Comparison of ENCODE assay signal across 9 cellular contexts in genomic region chr22:41998361-41999261, GRCh38. TPM values are rescaled to one million over a fixed set of nuclear protein-coding genes. Genes with fewer than 3 reads are reported as not detected.
DNase-seq lines count a peak whose midpoint lies in the region; ATAC-seq, FAIRE-seq and TF ChIP-seq lines count a peak whose summit lies in the region.
"Had no signal": no experiment of that assay in that cellular context is flagged by ENCODE, and none has a peak within 500 bp of the region (broad histone marks: within the 10 kb centered on the region; RNA-seq: fewer than 3 reads in every experiment).

WBP2NL (plus strand) TSS chr22:41998788; CDS start chr22:41998819, 31 bp downstream.

- H3K27me3 ChIP-seq in endothelial cell of umbilical vein (ENCODE audit: control insufficient read depth in 2 of 2, insufficient read depth in 2 of 2, low read length in 2 of 2): peaks cover 0 to 9% of the 10 kb centered on the region in 2 experiments

- no peaks in the 10 kb centered on the region for H4K20me1 ChIP-seq in endothelial cell of umbilical vein (replicated peaks; ENCODE audit: control insufficient read depth, extremely low read depth, insufficient read depth, low read length)

- peak within 1 kb of the TSS; percentile 94 to 99 (median 96) for H3K27ac Mint-ChIP-seq in naive B cell
- peak within 1 kb of the TSS; percentile 91 for H3K27ac Mint-ChIP-seq in stimulated activated effector memory CD8-positive, alpha-beta T cell treated with anti-CD3 and anti-CD28 coated beads, Interleukin-12 subunit alpha, Interleukin-12 subunit beta, amount 100 ng/mL, for 72 hours

- H3K27me3 Mint-ChIP-seq in naive B cell: peaks cover 5 to 9% (median 8%) of the 10 kb centered on the region in 3 donors

- TF ChIP-seq CTCF in endothelial cell of umbilical vein (IDR thresholded peaks at IDR 0.05; ENCODE audit: extremely low read depth in 1 of 2, insufficient read depth in 1 of 2, low read depth in 1 of 2, low read length in 2 of 2): no peak

- peak within 1 kb of the TSS; percentile 9 for H3K4me2 ChIP-seq in endothelial cell of umbilical vein (ENCODE audit: insufficient read depth, low read length)

- H3K4me3 Mint-ChIP-seq in naive B cell: peak within 1 kb of the TSS; percentile 85 to 100 (median 98)
- H3K4me3 Mint-ChIP-seq in stimulated activated effector memory CD8-positive, alpha-beta T cell treated with anti-CD3 and anti-CD28 coated beads, Interleukin-12 subunit alpha, Interleukin-12 subunit beta, amount 100 ng/mL, for 72 hours: peak within 1 kb of the TSS; percentile 79

- FAIRE-seq in endothelial cell of umbilical vein (lab: Jason Lieb, UNC): peak; percentile 21

- peaks cover 5 to 7% of the 10 kb centered on the region in 2 donors for H3K36me3 Mint-ChIP-seq in naive B cell
- H3K36me3 Mint-ChIP-seq in stimulated activated effector memory CD8-positive, alpha-beta T cell treated with anti-CD3 and anti-CD28 coated beads, Interleukin-12 subunit alpha, Interleukin-12 subunit beta, amount 100 ng/mL, for 72 hours: peaks cover 5% of the 10 kb centered on the region

- no peaks in the 10 kb centered on the region for H3K36me3 ChIP-seq in endothelial cell of umbilical vein (ENCODE audit: control insufficient read depth in 2 of 2, extremely low read depth in 1 of 2, insufficient read depth in 2 of 2, low read length in 2 of 2)

- no TSS peak for BruUV-seq in endothelial cell of umbilical vein (replicated peaks; lab: Mats Ljungman, UMichigan)

- H3K4me3 ChIP-seq in endothelial cell of umbilical vein (replicated peaks in 1 of 3; ENCODE audit: insufficient read depth in 1 of 3, low read depth in 1 of 3, low read length in 3 of 3): peak within 1 kb of the TSS in 2 of 3 experiments; percentile 19 to 53
- H3K4me3 ChIP-seq: SK-N-MC had no signal

- H2AFZ ChIP-seq in endothelial cell of umbilical vein (ENCODE audit: low read depth, low read length): peak within 1 kb of the TSS; percentile 96

- dilution Hi-C loops in endothelial cell of umbilical vein (cut with MboI; ENCODE audit: extremely low pct_ligation_motif_present, low sequenced_read_pairs): no loop called here

- no peak for TF ChIP-seq POLR2A in endothelial cell of umbilical vein (IDR thresholded peaks at IDR 0.05; ENCODE audit: low read depth, low read length)

- CTCF ChIA-PET in endothelial cell of umbilical vein (lab: Charles Lee): interaction anchor here (1.0 kb wide), 1 partner anchor 92 kb away, joined by 4 read pairs; no protein-coding TSS in a partner anchor

- H3K9me3 Mint-ChIP-seq in naive B cell: peaks cover 0 to 4% (median 0%) of the 10 kb centered on the region in 7 donors
- H3K9me3 Mint-ChIP-seq in stimulated activated effector memory CD8-positive, alpha-beta T cell treated with anti-CD3 and anti-CD28 coated beads, Interleukin-12 subunit alpha, Interleukin-12 subunit beta, amount 100 ng/mL, for 72 hours: peaks cover 2% of the 10 kb centered on the region

- peak; percentile 83 for ATAC-seq in HG02610 (IDR thresholded peaks at IDR 0.05; ENCODE audit: unreplicated experiment)
- ATAC-seq in naive B cell (ENCODE audit: low read depth in 2 of 2): peak; percentile 94
- ATAC-seq in stimulated activated effector memory CD8-positive, alpha-beta T cell treated with anti-CD3 and anti-CD28 coated beads, Interleukin-12 subunit alpha, Interleukin-12 subunit beta, amount 100 ng/mL, for 72 hours: peak; percentile 84

- H3K27ac ChIP-seq in endothelial cell of umbilical vein (ENCODE audit: insufficient read depth, low read depth, low read length): no peak within 1 kb of the TSS
- H3K27ac ChIP-seq: SK-N-MC had no signal

- DNase-seq in DMS 273 treated with DMSO at 0.1 percent for 48 hours (lab: John Stamatoyannopoulos, UW): peak; percentile 9
- DNase-seq in NCI-H2171 (lab: John Stamatoyannopoulos, UW): peak; percentile 94
- peak; percentile 88 for DNase-seq in activated CD8-positive, alpha-beta memory T cell treated with anti-CD3 and anti-CD28 coated beads, Interleukin-2, amount 50 U/mL, for 4 hours
- peak; percentile 79 for DNase-seq in endothelial cell of umbilical vein (ENCODE audit: low read depth, low spot score)
- peak; percentile 92 for DNase-seq in naive B cell
- DNase-seq in stimulated activated effector memory CD8-positive, alpha-beta T cell treated with anti-CD3 and anti-CD28 coated beads, Interleukin-12 subunit alpha, Interleukin-12 subunit beta, amount 100 ng/mL, for 72 hours (ENCODE audit: low spot score in 2 of 2): peak; percentile 75 to 96
- no peak for DNase-seq in GF-D8 (lab: John Stamatoyannopoulos, UW)

- POLR2A ChIA-PET in endothelial cell of umbilical vein (lab: Charles Lee): no interaction called here

- peaks cover 12 to 32% (median 19%) of the 10 kb centered on the region in 3 donors for H3K4me1 Mint-ChIP-seq in naive B cell
- peaks cover 19% of the 10 kb centered on the region for H3K4me1 Mint-ChIP-seq in stimulated activated effector memory CD8-positive, alpha-beta T cell treated with anti-CD3 and anti-CD28 coated beads, Interleukin-12 subunit alpha, Interleukin-12 subunit beta, amount 100 ng/mL, for 72 hours

- H3K9ac ChIP-seq in endothelial cell of umbilical vein (replicated peaks; ENCODE audit: extremely low read depth, insufficient read depth, low read length): peak within 1 kb of the TSS; percentile 43

- H3K79me2 ChIP-seq in endothelial cell of umbilical vein (ENCODE audit: control insufficient read depth, insufficient read depth, low read length): no peaks in the 10 kb centered on the region

- intact Hi-C loops in endothelial cell of umbilical vein (cut with micrococcal nuclease): no loop called here

- H3K9me1 ChIP-seq in endothelial cell of umbilical vein (replicated peaks; ENCODE audit: control insufficient read depth, extremely low read depth, insufficient read depth, low read length): no peaks in the 10 kb centered on the region

- H3K4me1 ChIP-seq in endothelial cell of umbilical vein (ENCODE audit: control insufficient read depth, extremely low read depth, insufficient read depth, low read length): no peaks in the 10 kb centered on the region

- no peaks in the 10 kb centered on the region for H3K9me3 ChIP-seq in endothelial cell of umbilical vein (replicated peaks; ENCODE audit: control insufficient read depth, insufficient read depth, low read length)

TF ChIP-seq in endothelial cell of umbilical vein, 7 proteins besides CTCF, POLR2A, EP300 and RAD21:
- TF ChIP-seq POLR2AphosphoS5 (IDR thresholded peaks at IDR 0.05; ENCODE audit: insufficient read depth, low read depth, low read length): no peak
- peak; percentile 66 for TF ChIP-seq MAX (IDR thresholded peaks at IDR 0.05; ENCODE audit: insufficient read depth, insufficient read length)
- TF ChIP-seq MYC (IDR thresholded peaks at IDR 0.05; ENCODE audit: low read depth, low read length): no peak
- no peak for TF ChIP-seq JUN (IDR thresholded peaks at IDR 0.05; ENCODE audit: borderline replicate concordance, insufficient read depth, insufficient read length, low read depth)
- TF ChIP-seq FOS (IDR thresholded peaks at IDR 0.05; ENCODE audit: borderline replicate concordance, insufficient read depth, low read length): no peak
- no peak for TF ChIP-seq EZH2 (IDR thresholded peaks at IDR 0.05; ENCODE audit: borderline replicate concordance, low read depth, low read length, severe bottlenecking)
- no peak for TF ChIP-seq GATA2 (IDR thresholded peaks at IDR 0.05; ENCODE audit: insufficient read depth, insufficient read length, low read depth, low read length)

RNA-seq across cellular contexts. Expression of gene WBP2NL, which starts in this region (rescaled TPM):
- 0.27 TPM in 1 of 2 replicates, not detected in the other for total RNA-seq in endothelial cell of umbilical vein
- polyA plus RNA-seq in endothelial cell of umbilical vein (0.08 and 0.13 TPM in 2 replicates), naive B cell (ENCODE audit: low read depth in 6 of 6) (1 to 10 TPM in 4 of 6 donors, under 1 TPM in 2; 0.63 to 3.0 (median 1.2) TPM)
- 0.05 and 0.10 TPM in 2 replicates for polyA plus RNA-seq in endothelial cell of umbilical vein (2011; cell fraction: cytosol; rRNA removed)
- 0.17 and 0.39 TPM in 2 replicates for polyA plus RNA-seq in endothelial cell of umbilical vein (2011; cell fraction: nucleus; rRNA removed)
- polyA plus RNA-seq in endothelial cell of umbilical vein (2012): 0.15 TPM in 1 of 2 replicates, not detected in the other
- 0.42 TPM in 1 of 2 replicates, not detected in the other for polyA minus RNA-seq in endothelial cell of umbilical vein
- polyA minus RNA-seq in endothelial cell of umbilical vein (2011; cell fraction: cytosol; rRNA and poly(A)+ RNA removed): not detected
- 0.19 TPM in 1 of 2 replicates, not detected in the other for polyA minus RNA-seq in endothelial cell of umbilical vein (2011; cell fraction: nucleus; rRNA and poly(A)+ RNA removed)

Comparison
In these comparisons a context has a peak if more than half of its experiments do, and no peak if none do; other contexts are left out.
1. Peak in DNase-seq, H3K4me3 ChIP-seq, H3K9ac ChIP-seq and H3K4me2 ChIP-seq in endothelial cell of umbilical vein; RNA of the gene not detected or under 1 TPM.